In the genomic region with DNA sequence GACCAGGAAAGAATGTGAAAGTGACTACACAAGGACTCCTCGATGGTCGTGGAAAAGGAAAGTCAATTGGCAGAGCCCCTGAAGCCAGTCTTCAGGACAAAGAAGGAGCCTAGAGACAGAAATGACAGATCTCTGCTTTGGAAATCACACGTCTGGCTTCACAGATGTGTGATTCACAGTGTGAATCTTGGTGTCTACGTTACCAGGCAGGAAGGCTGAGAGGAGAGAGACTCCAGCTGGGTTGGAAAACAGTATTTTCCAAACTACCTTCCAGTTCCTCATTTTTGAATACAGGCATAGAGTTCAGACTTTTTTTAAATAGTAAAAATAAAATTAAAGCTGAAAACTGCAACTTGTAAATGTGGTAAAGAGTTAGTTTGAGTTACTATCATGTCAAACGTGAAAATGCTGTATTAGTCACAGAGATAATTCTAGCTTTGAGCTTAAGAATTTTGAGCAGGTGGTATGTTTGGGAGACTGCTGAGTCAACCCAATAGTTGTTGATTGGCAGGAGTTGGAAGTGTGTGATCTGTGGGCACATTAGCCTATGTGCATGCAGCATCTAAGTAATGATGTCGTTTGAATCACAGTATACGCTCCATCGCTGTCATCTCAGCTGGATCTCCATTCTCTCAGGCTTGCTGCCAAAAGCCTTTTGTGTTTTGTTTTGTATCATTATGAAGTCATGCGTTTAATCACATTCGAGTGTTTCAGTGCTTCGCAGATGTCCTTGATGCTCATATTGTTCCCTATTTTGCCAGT, we compare ENCODE assay signal across 8 cellular contexts. TPM values are rescaled to one million over a fixed set of nuclear protein-coding genes. Genes with fewer than 3 reads are reported as not detected.
DNase-seq lines count a peak whose midpoint lies in the region; ATAC-seq and TF ChIP-seq lines count a peak whose summit lies in the region.

No MANE protein-coding gene starts in this region.

- H3K4me3 ChIP-seq in endodermal cell (ENCODE audit: low read length), result no peak overlapping the region
- H3K4me3 ChIP-seq in thyroid gland (replicated peaks in 1 of 3), result no peak overlapping the region
- no peak overlapping the region for H3K4me3 ChIP-seq in trophoblast cell (ENCODE audit: low read depth, low read length)

- no peak for DNase-seq in CD14-positive monocyte (ENCODE audit: low spot score)
- peak; percentile 88 for DNase-seq in NCI-H2029 treated with DMSO at 0.1 percent for 48 hours (lab: John Stamatoyannopoulos, UW)
- DNase-seq in endodermal cell, result no peak
- peak; percentile 26 to 29 for DNase-seq in thyroid gland
- no peak for DNase-seq in trophoblast cell

- ATAC-seq in GM19452 (IDR thresholded peaks at IDR 0.05; ENCODE audit: unreplicated experiment) (peak; percentile 78), GM19467 (IDR thresholded peaks at IDR 0.05; ENCODE audit: unreplicated experiment) (no peak), HG02678 (IDR thresholded peaks at IDR 0.05; ENCODE audit: unreplicated experiment) (no peak)

- H3K9me3 Mint-ChIP-seq in CD14-positive monocyte, result no peaks in the 10 kb centered on the region
- no peaks in the 10 kb centered on the region for H3K9me3 Mint-ChIP-seq in endodermal cell

- H3K27me3 Mint-ChIP-seq in CD14-positive monocyte (ENCODE audit: low read depth in 3 of 3) (no peaks in the 10 kb centered on the region), endodermal cell (ENCODE audit: insufficient read depth) (peaks cover 40% of the 10 kb centered on the region)

- H3K27ac ChIP-seq in endodermal cell (ENCODE audit: low read depth, low read length) (peak overlapping the region; percentile 59), thyroid gland (peak overlapping the region in 1 of 3 donors; percentile 30), trophoblast cell (ENCODE audit: low read depth, low read length) (no peak overlapping the region)

- no peaks in the 10 kb centered on the region for H3K79me1 ChIP-seq in trophoblast cell (ENCODE audit: low read length)

- H3K79me2 ChIP-seq in trophoblast cell (ENCODE audit: control insufficient read depth, insufficient read depth, low read length, poor library complexity), result no peaks in the 10 kb centered on the region

- peaks cover 50 to 51% of the 10 kb centered on the region in 2 donors for H3K36me3 Mint-ChIP-seq in CD14-positive monocyte
- H3K36me3 Mint-ChIP-seq in endodermal cell (ENCODE audit: low read depth), result no peaks in the 10 kb centered on the region

- H3K9me3 ChIP-seq in endodermal cell (ENCODE audit: control insufficient read depth, low read length) (no peaks in the 10 kb centered on the region), thyroid gland (no peaks in the 10 kb centered on the region), trophoblast cell (ENCODE audit: insufficient read depth, low read depth, low read length) (peaks cover 1% of the 10 kb centered on the region)

- H3K4ac ChIP-seq in trophoblast cell (ENCODE audit: low read depth, low read length), result no peak overlapping the region

- intact Hi-C loops in CD14-positive monocyte (cut with micrococcal nuclease), result loop anchor here (5.0 kb wide), 3 partner anchors 38 to 138 kb away; no protein-coding TSS in a partner anchor
- intact Hi-C loops in thyroid gland (cut with DNase I), result no loop called here

- H2AK5ac ChIP-seq in trophoblast cell (ENCODE audit: low read length), result no peak overlapping the region

- peak overlapping the region; percentile 90 to 96 (median 92) for H3K27ac Mint-ChIP-seq in CD14-positive monocyte
- H3K27ac Mint-ChIP-seq in endodermal cell, result no peak overlapping the region

- no peak overlapping the region for H2BK120ac ChIP-seq in trophoblast cell (ENCODE audit: insufficient read depth, low read length, poor library complexity)

- WGBS in endodermal cell (ENCODE audit: insufficient coverage in 1 of 2, insufficient read length in 1 of 2), 2 experiments, result 78 to 87% methylated on average over 6 to 11 of the region's 11 CpGs
- 28 to 30% methylated on average over 11 of the region's 11 CpGs for WGBS in thyroid gland, 2 donors
- WGBS in trophoblast cell (ENCODE audit: extremely low coverage, insufficient coverage, insufficient read length), result no CpG with 5 or more reads among the region's 11 CpGs

- no peak overlapping the region for H4K91ac ChIP-seq in trophoblast cell (ENCODE audit: low read depth, low read length)

- no peak overlapping the region for H3K18ac ChIP-seq in trophoblast cell (ENCODE audit: low read length)

- TF ChIP-seq CTCF in CD14-positive monocyte (IDR thresholded peaks at IDR 0.05), result no peak
- TF ChIP-seq CTCF in endodermal cell (conservative IDR thresholded peaks at IDR 0.05), result no peak
- no peak for TF ChIP-seq CTCF in thyroid gland (IDR thresholded peaks at IDR 0.05)

- H3K23ac ChIP-seq in trophoblast cell (ENCODE audit: low read length), result no peak overlapping the region

- no peak overlapping the region for H3K4me2 ChIP-seq in trophoblast cell (ENCODE audit: low read length)

- no peak for TF ChIP-seq POLR2A in thyroid gland (IDR thresholded peaks at IDR 0.05)

- H4K12ac ChIP-seq in trophoblast cell (ENCODE audit: low read depth, low read length), result no peak overlapping the region

- no peak overlapping the region for H4K8ac ChIP-seq in trophoblast cell (ENCODE audit: low read depth, low read length)

- H3K14ac ChIP-seq in trophoblast cell (ENCODE audit: low read length), result no peak overlapping the region

- peaks cover 89% of the 10 kb centered on the region for H3K4me1 Mint-ChIP-seq in CD14-positive monocyte
- peaks cover 23% of the 10 kb centered on the region for H3K4me1 Mint-ChIP-seq in endodermal cell

- H3K36me3 ChIP-seq in endodermal cell (ENCODE audit: control insufficient read depth, insufficient read depth, low read length) (no peaks in the 10 kb centered on the region), thyroid gland (no peaks in the 10 kb centered on the region), trophoblast cell (ENCODE audit: control insufficient read depth in 1 of 2, insufficient read depth in 2 of 2, low read length in 2 of 2) (no peaks in the 10 kb centered on the region)

- no peak overlapping the region for H3K9ac ChIP-seq in endodermal cell (ENCODE audit: extremely low read depth, low read length, poor library complexity, severe bottlenecking)
- H3K9ac ChIP-seq in trophoblast cell (ENCODE audit: low read length), result no peak overlapping the region

- no peak overlapping the region for H2BK5ac ChIP-seq in trophoblast cell (ENCODE audit: low read depth, low read length, poor library complexity)

- peak overlapping the region; percentile 60 to 84 for H3K4me3 Mint-ChIP-seq in CD14-positive monocyte
- no peak overlapping the region for H3K4me3 Mint-ChIP-seq in endodermal cell

- H3K27me3 ChIP-seq in endodermal cell (ENCODE audit: control insufficient read depth, insufficient read depth, low read length, poor library complexity, severe bottlenecking) (peaks cover 40% of the 10 kb centered on the region), thyroid gland (no peaks in the 10 kb centered on the region), trophoblast cell (ENCODE audit: insufficient read depth, low read length) (no peaks in the 10 kb centered on the region)

- no peak overlapping the region for H2AFZ ChIP-seq in trophoblast cell (ENCODE audit: insufficient read depth, low read length, poor library complexity)

- H2BK12ac ChIP-seq in trophoblast cell (ENCODE audit: low read length), result no peak overlapping the region

- H3K4me1 ChIP-seq in endodermal cell (ENCODE audit: control insufficient read depth, insufficient read depth, low read length) (peaks cover 9% of the 10 kb centered on the region), thyroid gland (peaks cover 7 to 15% of the 10 kb centered on the region in 2 donors), trophoblast cell (ENCODE audit: control insufficient read depth in 1 of 2, insufficient read depth in 2 of 2, low read length in 2 of 2) (peaks cover 0 to 2% of the 10 kb centered on the region in 2 experiments)

RNA-seq across cellular contexts. Expression of a gene that starts 6.0 kb away (rescaled TPM):
- 100 to 1,000 TPM; 145 to 181 TPM for polyA plus RNA-seq in CD14-positive monocyte
- total RNA-seq in endodermal cell (not detected), thyroid gland (1 to 10 TPM in 3 of 4 donors, under 1 TPM in 1; 0.89 to 4.4 (median 1.8) TPM)
- not detected for polyA plus RNA-seq in endodermal cell (2013, experiment 1 of 2)
- not detected for polyA plus RNA-seq in endodermal cell (2013, experiment 2 of 2)
- 0.05 and 0.21 TPM in 2 replicates for polyA plus RNA-seq in trophoblast cell (2013)

RNA-seq across cellular contexts. Expression of a gene that starts 10.8 kb away (rescaled TPM):
- polyA plus RNA-seq in CD14-positive monocyte, result 1 to 10 TPM; 3.1 to 3.6 TPM
- total RNA-seq in endodermal cell, result not detected
- polyA plus RNA-seq in endodermal cell (2013, experiment 1 of 2), result not detected
- polyA plus RNA-seq in endodermal cell (2013, experiment 2 of 2), result not detected
- total RNA-seq in thyroid gland, result under 1 TPM in 3 of 4 donors, not detected in 1; 0.40 to 0.56 (median 0.49) TPM
- polyA plus RNA-seq in trophoblast cell (2013), result 0.03 TPM in 1 of 2 replicates, not detected in the other

RNA-seq across cellular contexts. Expression of a gene that starts 47.1 kb away (rescaled TPM):
- polyA plus RNA-seq in CD14-positive monocyte, result 10 to 100 TPM; 10.2 to 11.7 TPM
- total RNA-seq in endodermal cell (not detected), thyroid gland (1 to 10 TPM in 1 of 4 donors, under 1 TPM in 3; 0.33 to 1.5 (median 0.81) TPM)
- not detected for polyA plus RNA-seq in endodermal cell (2013, experiment 1 of 2)
- not detected for polyA plus RNA-seq in endodermal cell (2013, experiment 2 of 2)
- polyA plus RNA-seq in trophoblast cell (2013), result 0.36 and 0.44 TPM in 2 replicates

Comparison
In these comparisons a context has a peak if more than half of its experiments do, and no peak if none do; other contexts are left out.
1. DNase-seq: peak in NCI-H2029 treated with DMSO at 0.1 percent for 48 hours (single experiment) and thyroid gland (2 of 2); none in CD14-positive monocyte (single experiment), endodermal cell (single experiment) and trophoblast cell (0 of 2).